Comparison of ENCODE assay signal across 1 cellular context in the genomic region with DNA sequence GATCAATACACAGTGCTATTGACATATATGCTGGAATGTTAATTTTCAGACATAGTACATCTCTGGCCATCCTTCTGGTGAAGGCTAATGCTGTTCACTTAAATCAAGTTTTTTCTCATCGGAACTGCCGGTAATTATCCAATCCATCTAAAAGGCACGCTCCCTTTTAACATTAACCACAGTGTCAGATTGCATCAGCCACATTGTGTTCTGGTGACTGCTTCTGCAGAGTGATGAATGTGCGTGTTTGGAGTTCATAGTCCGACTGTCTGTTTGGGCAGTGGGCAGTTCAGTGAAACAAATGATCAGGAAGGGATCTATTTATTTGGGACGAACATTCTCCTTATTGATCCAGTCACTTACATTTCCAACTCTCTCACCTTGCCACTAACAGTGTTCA.
TF ChIP-seq lines count a peak whose summit lies in the region.

No MANE protein-coding gene starts in this region.

TF ChIP-seq in K562, 482 proteins besides CTCF, POLR2A, EP300 and RAD21 (continued from another document and continues in another):
- TF ChIP-seq, protein P1, sequence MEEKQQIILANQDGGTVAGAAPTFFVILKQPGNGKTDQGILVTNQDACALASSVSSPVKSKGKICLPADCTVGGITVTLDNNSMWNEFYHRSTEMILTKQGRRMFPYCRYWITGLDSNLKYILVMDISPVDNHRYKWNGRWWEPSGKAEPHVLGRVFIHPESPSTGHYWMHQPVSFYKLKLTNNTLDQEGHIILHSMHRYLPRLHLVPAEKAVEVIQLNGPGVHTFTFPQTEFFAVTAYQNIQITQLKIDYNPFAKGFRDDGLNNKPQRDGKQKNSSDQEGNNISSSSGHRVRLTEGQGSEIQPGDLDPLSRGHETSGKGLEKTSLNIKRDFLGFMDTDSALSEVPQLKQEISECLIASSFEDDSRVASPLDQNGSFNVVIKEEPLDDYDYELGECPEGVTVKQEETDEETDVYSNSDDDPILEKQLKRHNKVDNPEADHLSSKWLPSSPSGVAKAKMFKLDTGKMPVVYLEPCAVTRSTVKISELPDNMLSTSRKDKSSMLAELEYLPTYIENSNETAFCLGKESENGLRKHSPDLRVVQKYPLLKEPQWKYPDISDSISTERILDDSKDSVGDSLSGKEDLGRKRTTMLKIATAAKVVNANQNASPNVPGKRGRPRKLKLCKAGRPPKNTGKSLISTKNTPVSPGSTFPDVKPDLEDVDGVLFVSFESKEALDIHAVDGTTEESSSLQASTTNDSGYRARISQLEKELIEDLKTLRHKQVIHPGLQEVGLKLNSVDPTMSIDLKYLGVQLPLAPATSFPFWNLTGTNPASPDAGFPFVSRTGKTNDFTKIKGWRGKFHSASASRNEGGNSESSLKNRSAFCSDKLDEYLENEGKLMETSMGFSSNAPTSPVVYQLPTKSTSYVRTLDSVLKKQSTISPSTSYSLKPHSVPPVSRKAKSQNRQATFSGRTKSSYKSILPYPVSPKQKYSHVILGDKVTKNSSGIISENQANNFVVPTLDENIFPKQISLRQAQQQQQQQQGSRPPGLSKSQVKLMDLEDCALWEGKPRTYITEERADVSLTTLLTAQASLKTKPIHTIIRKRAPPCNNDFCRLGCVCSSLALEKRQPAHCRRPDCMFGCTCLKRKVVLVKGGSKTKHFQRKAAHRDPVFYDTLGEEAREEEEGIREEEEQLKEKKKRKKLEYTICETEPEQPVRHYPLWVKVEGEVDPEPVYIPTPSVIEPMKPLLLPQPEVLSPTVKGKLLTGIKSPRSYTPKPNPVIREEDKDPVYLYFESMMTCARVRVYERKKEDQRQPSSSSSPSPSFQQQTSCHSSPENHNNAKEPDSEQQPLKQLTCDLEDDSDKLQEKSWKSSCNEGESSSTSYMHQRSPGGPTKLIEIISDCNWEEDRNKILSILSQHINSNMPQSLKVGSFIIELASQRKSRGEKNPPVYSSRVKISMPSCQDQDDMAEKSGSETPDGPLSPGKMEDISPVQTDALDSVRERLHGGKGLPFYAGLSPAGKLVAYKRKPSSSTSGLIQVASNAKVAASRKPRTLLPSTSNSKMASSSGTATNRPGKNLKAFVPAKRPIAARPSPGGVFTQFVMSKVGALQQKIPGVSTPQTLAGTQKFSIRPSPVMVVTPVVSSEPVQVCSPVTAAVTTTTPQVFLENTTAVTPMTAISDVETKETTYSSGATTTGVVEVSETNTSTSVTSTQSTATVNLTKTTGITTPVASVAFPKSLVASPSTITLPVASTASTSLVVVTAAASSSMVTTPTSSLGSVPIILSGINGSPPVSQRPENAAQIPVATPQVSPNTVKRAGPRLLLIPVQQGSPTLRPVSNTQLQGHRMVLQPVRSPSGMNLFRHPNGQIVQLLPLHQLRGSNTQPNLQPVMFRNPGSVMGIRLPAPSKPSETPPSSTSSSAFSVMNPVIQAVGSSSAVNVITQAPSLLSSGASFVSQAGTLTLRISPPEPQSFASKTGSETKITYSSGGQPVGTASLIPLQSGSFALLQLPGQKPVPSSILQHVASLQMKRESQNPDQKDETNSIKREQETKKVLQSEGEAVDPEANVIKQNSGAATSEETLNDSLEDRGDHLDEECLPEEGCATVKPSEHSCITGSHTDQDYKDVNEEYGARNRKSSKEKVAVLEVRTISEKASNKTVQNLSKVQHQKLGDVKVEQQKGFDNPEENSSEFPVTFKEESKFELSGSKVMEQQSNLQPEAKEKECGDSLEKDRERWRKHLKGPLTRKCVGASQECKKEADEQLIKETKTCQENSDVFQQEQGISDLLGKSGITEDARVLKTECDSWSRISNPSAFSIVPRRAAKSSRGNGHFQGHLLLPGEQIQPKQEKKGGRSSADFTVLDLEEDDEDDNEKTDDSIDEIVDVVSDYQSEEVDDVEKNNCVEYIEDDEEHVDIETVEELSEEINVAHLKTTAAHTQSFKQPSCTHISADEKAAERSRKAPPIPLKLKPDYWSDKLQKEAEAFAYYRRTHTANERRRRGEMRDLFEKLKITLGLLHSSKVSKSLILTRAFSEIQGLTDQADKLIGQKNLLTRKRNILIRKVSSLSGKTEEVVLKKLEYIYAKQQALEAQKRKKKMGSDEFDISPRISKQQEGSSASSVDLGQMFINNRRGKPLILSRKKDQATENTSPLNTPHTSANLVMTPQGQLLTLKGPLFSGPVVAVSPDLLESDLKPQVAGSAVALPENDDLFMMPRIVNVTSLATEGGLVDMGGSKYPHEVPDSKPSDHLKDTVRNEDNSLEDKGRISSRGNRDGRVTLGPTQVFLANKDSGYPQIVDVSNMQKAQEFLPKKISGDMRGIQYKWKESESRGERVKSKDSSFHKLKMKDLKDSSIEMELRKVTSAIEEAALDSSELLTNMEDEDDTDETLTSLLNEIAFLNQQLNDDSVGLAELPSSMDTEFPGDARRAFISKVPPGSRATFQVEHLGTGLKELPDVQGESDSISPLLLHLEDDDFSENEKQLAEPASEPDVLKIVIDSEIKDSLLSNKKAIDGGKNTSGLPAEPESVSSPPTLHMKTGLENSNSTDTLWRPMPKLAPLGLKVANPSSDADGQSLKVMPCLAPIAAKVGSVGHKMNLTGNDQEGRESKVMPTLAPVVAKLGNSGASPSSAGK (IDR thresholded peaks at IDR 0.05), result peak; percentile 78
- TF ChIP-seq ZNF583 (CRISPR knock-in tag; IDR thresholded peaks at IDR 0.05), result no peak
- TF ChIP-seq TOE1 (IDR thresholded peaks at IDR 0.05; ENCODE audit: borderline replicate concordance), result no peak
- no peak for TF ChIP-seq TOE1 (CRISPR knock-in tag; IDR thresholded peaks at IDR 0.05; ENCODE audit: borderline replicate concordance, low read depth)
- TF ChIP-seq ASH1L (IDR thresholded peaks at IDR 0.05; ENCODE audit: borderline replicate concordance, low read depth, partially characterized antibody), result no peak
- peak; percentile 58; the same call in 1 of the 2 replicates for TF ChIP-seq MECOM (CRISPR knock-in tag; IDR thresholded peaks at IDR 0.05)
- TF ChIP-seq, protein P2, sequence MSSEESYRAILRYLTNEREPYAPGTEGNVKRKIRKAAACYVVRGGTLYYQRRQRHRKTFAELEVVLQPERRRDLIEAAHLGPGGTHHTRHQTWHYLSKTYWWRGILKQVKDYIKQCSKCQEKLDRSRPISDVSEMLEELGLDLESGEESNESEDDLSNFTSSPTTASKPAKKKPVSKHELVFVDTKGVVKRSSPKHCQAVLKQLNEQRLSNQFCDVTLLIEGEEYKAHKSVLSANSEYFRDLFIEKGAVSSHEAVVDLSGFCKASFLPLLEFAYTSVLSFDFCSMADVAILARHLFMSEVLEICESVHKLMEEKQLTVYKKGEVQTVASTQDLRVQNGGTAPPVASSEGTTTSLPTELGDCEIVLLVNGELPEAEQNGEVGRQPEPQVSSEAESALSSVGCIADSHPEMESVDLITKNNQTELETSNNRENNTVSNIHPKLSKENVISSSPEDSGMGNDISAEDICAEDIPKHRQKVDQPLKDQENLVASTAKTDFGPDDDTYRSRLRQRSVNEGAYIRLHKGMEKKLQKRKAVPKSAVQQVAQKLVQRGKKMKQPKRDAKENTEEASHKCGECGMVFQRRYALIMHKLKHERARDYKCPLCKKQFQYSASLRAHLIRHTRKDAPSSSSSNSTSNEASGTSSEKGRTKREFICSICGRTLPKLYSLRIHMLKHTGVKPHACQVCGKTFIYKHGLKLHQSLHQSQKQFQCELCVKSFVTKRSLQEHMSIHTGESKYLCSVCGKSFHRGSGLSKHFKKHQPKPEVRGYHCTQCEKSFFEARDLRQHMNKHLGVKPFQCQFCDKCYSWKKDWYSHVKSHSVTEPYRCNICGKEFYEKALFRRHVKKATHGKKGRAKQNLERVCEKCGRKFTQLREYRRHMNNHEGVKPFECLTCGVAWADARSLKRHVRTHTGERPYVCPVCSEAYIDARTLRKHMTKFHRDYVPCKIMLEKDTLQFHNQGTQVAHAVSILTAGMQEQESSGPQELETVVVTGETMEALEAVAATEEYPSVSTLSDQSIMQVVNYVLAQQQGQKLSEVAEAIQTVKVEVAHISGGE (CRISPR knock-in tag; IDR thresholded peaks at IDR 0.05), result no peak
- TF ChIP-seq, protein P3, sequence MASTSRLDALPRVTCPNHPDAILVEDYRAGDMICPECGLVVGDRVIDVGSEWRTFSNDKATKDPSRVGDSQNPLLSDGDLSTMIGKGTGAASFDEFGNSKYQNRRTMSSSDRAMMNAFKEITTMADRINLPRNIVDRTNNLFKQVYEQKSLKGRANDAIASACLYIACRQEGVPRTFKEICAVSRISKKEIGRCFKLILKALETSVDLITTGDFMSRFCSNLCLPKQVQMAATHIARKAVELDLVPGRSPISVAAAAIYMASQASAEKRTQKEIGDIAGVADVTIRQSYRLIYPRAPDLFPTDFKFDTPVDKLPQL (IDR thresholded peaks at IDR 0.05; ENCODE audit: extremely low read depth, insufficient read length), result no peak
- TF ChIP-seq ZNF695 (CRISPR knock-in tag; IDR thresholded peaks at IDR 0.05), result no peak
- no peak for TF ChIP-seq ZNF561 (CRISPR knock-in tag; conservative IDR thresholded peaks at IDR 0.05)
- no peak for TF ChIP-seq ZNF717 (CRISPR knock-in tag; IDR thresholded peaks at IDR 0.05)
- TF ChIP-seq, protein P4, sequence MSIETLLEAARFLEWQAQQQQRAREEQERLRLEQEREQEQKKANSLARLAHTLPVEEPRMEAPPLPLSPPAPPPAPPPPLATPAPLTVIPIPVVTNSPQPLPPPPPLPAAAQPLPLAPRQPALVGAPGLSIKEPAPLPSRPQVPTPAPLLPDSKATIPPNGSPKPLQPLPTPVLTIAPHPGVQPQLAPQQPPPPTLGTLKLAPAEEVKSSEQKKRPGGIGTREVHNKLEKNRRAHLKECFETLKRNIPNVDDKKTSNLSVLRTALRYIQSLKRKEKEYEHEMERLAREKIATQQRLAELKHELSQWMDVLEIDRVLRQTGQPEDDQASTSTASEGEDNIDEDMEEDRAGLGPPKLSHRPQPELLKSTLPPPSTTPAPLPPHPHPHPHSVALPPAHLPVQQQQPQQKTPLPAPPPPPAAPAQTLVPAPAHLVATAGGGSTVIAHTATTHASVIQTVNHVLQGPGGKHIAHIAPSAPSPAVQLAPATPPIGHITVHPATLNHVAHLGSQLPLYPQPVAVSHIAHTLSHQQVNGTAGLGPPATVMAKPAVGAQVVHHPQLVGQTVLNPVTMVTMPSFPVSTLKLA (conservative IDR thresholded peaks at IDR 0.05), result no peak
- TF ChIP-seq, protein P5, sequence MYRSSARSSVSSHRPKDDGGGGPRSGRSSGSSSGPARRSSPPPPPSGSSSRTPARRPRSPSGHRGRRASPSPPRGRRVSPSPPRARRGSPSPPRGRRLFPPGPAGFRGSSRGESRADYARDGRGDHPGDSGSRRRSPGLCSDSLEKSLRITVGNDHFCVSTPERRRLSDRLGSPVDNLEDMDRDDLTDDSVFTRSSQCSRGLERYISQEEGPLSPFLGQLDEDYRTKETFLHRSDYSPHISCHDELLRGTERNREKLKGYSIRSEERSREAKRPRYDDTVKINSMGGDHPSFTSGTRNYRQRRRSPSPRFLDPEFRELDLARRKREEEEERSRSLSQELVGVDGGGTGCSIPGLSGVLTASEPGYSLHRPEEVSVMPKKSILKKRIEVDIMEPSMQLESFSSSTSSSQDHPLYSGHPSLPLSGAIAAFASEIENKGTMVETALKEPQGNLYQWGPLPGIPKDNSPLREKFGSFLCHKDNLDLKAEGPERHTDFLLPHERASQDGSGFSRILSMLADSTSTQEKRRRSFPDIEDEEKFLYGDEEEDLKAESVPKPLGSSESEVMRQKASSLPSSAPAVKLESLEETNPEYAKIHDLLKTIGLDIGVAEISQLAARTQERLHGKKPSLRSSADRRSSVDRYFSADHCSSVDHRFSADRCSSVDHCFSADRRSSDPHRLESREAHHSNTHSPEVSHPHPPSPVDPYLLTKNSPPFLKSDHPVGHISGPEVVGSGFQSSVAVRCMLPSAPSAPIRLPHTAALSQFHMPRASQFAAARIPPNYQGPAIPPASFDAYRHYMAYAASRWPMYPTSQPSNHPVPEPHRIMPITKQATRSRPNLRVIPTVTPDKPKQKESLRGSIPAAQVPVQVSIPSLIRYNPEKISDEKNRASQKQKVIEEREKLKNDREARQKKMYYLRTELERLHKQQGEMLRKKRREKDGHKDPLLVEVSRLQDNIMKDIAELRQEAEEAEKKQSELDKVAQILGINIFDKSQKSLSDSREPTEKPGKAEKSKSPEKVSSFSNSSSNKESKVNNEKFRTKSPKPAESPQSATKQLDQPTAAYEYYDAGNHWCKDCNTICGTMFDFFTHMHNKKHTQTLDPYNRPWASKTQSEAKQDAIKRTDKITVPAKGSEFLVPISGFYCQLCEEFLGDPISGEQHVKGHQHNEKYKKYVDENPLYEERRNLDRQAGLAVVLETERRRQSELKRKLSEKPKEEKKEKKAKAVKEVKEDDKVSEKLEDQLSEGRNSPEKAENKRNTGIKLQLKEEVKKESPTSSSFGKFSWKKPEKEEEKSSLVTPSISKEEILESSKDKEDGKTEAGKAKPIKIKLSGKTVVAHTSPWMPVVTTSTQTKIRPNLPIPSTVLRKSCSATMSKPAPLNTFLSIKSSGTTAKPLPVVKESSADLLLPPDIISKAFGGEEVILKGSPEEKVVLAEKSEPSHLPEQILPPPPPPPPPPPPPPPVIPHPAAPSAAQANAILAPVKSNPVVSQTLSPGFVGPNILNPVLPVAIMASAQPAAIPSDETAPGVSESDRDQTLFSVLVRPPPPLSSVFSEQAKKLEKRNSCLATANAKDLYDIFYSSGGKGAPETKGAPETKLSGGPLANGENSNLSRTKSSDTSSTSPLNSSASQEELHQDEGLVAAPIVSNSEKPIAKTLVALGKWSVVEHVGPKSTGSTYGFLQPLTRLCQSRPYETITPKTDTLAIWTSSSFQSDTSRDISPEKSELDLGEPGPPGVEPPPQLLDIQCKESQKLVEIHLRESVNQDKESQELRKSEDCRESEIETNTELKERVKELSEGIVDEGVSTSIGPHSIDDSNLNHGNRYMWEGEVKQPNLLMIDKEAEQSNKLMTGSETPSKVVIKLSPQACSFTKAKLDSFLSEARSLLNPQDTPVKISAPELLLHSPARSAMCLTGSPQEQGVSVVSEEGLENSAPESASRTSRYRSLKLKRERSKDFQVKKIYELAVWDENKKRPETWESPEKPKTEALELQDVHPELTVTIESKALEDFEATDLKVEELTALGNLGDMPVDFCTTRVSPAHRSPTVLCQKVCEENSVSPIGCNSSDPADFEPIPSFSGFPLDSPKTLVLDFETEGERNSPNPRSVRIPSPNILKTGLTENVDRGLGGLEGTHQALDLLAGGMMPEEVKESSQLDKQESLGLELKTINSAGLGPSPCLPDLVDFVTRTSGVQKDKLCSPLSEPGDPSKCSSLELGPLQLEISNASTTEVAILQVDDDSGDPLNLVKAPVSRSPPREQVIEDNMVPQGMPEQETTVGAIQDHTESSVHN (IDR thresholded peaks at IDR 0.05; ENCODE audit: borderline replicate concordance in 1 of 2, low read depth in 1 of 2), result 0 out of 4 replicates have a peak, but pooled peaks of 1 of the 2 experiments have one; percentile 27
- TF ChIP-seq, protein P6, sequence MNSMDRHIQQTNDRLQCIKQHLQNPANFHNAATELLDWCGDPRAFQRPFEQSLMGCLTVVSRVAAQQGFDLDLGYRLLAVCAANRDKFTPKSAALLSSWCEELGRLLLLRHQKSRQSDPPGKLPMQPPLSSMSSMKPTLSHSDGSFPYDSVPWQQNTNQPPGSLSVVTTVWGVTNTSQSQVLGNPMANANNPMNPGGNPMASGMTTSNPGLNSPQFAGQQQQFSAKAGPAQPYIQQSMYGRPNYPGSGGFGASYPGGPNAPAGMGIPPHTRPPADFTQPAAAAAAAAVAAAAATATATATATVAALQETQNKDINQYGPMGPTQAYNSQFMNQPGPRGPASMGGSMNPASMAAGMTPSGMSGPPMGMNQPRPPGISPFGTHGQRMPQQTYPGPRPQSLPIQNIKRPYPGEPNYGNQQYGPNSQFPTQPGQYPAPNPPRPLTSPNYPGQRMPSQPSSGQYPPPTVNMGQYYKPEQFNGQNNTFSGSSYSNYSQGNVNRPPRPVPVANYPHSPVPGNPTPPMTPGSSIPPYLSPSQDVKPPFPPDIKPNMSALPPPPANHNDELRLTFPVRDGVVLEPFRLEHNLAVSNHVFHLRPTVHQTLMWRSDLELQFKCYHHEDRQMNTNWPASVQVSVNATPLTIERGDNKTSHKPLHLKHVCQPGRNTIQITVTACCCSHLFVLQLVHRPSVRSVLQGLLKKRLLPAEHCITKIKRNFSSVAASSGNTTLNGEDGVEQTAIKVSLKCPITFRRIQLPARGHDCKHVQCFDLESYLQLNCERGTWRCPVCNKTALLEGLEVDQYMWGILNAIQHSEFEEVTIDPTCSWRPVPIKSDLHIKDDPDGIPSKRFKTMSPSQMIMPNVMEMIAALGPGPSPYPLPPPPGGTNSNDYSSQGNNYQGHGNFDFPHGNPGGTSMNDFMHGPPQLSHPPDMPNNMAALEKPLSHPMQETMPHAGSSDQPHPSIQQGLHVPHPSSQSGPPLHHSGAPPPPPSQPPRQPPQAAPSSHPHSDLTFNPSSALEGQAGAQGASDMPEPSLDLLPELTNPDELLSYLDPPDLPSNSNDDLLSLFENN (IDR thresholded peaks at IDR 0.05; ENCODE audit: low read depth in 2 of 2, low read length in 2 of 2), result no peak
- TF ChIP-seq SRSF3 (IDR thresholded peaks at IDR 0.05; ENCODE audit: insufficient read depth, low read length), result no peak
